Comparison of ENCODE assay signal across 10 cellular contexts in genomic region chr13:97142452-97142851, GRCh38.
DNase-seq lines count a peak whose midpoint lies in the region; ATAC-seq and TF ChIP-seq lines count a peak whose summit lies in the region.
"Had no signal": no experiment of that assay in that cellular context is flagged by ENCODE, and none has a peak within 500 bp of the region (broad histone marks: within the 10 kb centered on the region; RNA-seq: fewer than 3 reads in every experiment).

No MANE protein-coding gene starts in this region.

- peak overlapping the region; percentile 41 for H3K4me3 ChIP-seq in ACC112 (ENCODE audit: low read depth, low read length)
- H3K4me3 ChIP-seq in cardiac fibroblast (replicated peaks in 1 of 2; ENCODE audit: low read depth in 2 of 2, low read length in 2 of 2), result peak overlapping the region; percentile 2 to 51
- H3K4me3 ChIP-seq in mesendoderm (ENCODE audit: low read length), result no peak overlapping the region

- H3K79me2 ChIP-seq in ACC112 (ENCODE audit: control insufficient read depth, insufficient read depth, low read length, unreplicated experiment), result no peaks in the 10 kb centered on the region
- H3K79me2 ChIP-seq in mesendoderm (ENCODE audit: control insufficient read depth, insufficient read depth, low read length), result no peaks in the 10 kb centered on the region

- H3K23ac ChIP-seq in mesendoderm (ENCODE audit: low read length), result no peak overlapping the region

- no peak overlapping the region for H2BK5ac ChIP-seq in mesendoderm (ENCODE audit: low read length)

- DNase-seq in cardiac fibroblast (ENCODE audit: low read depth in 2 of 2), result peak; percentile 31 to 49
- peak; percentile 77 for DNase-seq in mesendoderm
- DNase-seq in hippocampal formation (lab: John Stamatoyannopoulos, UW), result no peak
- DNase-seq in RWPE1 (ENCODE audit: low spot score), result no peak
- no peak for DNase-seq in NCI-H2171 (lab: John Stamatoyannopoulos, UW)
- DNase-seq: MV-4-11; stimulated activated CD4-positive, alpha-beta T cell treated with anti-CD3 and anti-CD28 coated beads, Interleukin-12 subunit alpha, Interleukin-12 subunit beta, amount 100 ng/mL, for 4 hours had no signal

- no peak overlapping the region for H2BK120ac ChIP-seq in mesendoderm (ENCODE audit: low read depth, low read length)

- WGBS in mesendoderm (ENCODE audit: extremely low coverage, insufficient coverage, low lambda C conversion rate), result no CpG with 5 or more reads among the region's 8 CpGs

- H2AK5ac ChIP-seq in mesendoderm (ENCODE audit: low read length), result no peak overlapping the region

- H4K8ac ChIP-seq in mesendoderm (ENCODE audit: low read depth, low read length), result no peak overlapping the region

- no peak overlapping the region for H2AFZ ChIP-seq in ACC112 (ENCODE audit: low read length, unreplicated experiment)

- H2BK15ac ChIP-seq in mesendoderm (replicated peaks; ENCODE audit: low read depth), result peak overlapping the region; percentile 1

- peaks cover 4% of the 10 kb centered on the region; the same call in 1 of the 2 replicates for H3K27me3 ChIP-seq in ACC112 (ENCODE audit: insufficient read depth, low read length)
- H3K27me3 ChIP-seq in mesendoderm (ENCODE audit: insufficient read depth, low read length, poor library complexity), result no peaks in the 10 kb centered on the region

- no peak overlapping the region for H3K27ac ChIP-seq in ACC112 (ENCODE audit: low read depth, low read length)
- H3K27ac ChIP-seq in mesendoderm (ENCODE audit: low read depth, low read length), result no peak overlapping the region
- no peak overlapping the region for H3K27ac ChIP-seq in RWPE1

- H3K4me1 ChIP-seq in ACC112 (ENCODE audit: control insufficient read depth, insufficient read depth, low read length, unreplicated experiment) (peaks cover 21% of the 10 kb centered on the region), mesendoderm (ENCODE audit: control insufficient read depth, low read depth, low read length) (peaks cover 2% of the 10 kb centered on the region)

- CTCF ChIA-PET in RWPE1 (lab: Yijun Ruan, JAX), result interaction anchor here (1.3 kb wide), 1 partner anchor 33 kb away, joined by 4 read pairs; no protein-coding TSS in a partner anchor

- peak overlapping the region; percentile 11 for H3K18ac ChIP-seq in mesendoderm (ENCODE audit: low read length)

- no peak overlapping the region for H3K56ac ChIP-seq in mesendoderm (ENCODE audit: low read length)

- H3K4ac ChIP-seq in mesendoderm (ENCODE audit: low read depth, low read length), result no peak overlapping the region

- no peaks in the 10 kb centered on the region for H3K79me1 ChIP-seq in mesendoderm (ENCODE audit: low read length)

- POLR2A ChIA-PET in RWPE1 (lab: Yijun Ruan, JAX; ENCODE audit: low non-redundant PET), result no interaction called here

- ATAC-seq in HG03432 (IDR thresholded peaks at IDR 0.05; ENCODE audit: unreplicated experiment) (peak; percentile 46), HG02798 (IDR thresholded peaks at IDR 0.05; ENCODE audit: poor library complexity, unreplicated experiment) (no peak)

- no peak overlapping the region for H3K4me2 ChIP-seq in mesendoderm (ENCODE audit: low read length)

- H4K5ac ChIP-seq in mesendoderm (ENCODE audit: low read length), result no peak overlapping the region

- TF ChIP-seq CTCF in cardiac fibroblast (IDR thresholded peaks at IDR 0.05; ENCODE audit: low read depth, low read length) (no peak), RWPE1 (conservative IDR thresholded peaks at IDR 0.05; ENCODE audit: low read depth) (no peak)

- H3K9ac ChIP-seq in mesendoderm (ENCODE audit: low read length), result no peak overlapping the region

- H3K36me3 ChIP-seq in ACC112 (ENCODE audit: insufficient read depth, low read length) (no peaks in the 10 kb centered on the region), mesendoderm (ENCODE audit: control insufficient read depth, insufficient read depth, low read length) (no peaks in the 10 kb centered on the region)

Comparison
In these comparisons a context has a peak if more than half of its experiments do, and no peak if none do; other contexts are left out.
1. DNase-seq: peak in cardiac fibroblast (2 of 2) and mesendoderm (single experiment); none in hippocampal formation (0 of 2), RWPE1 (single experiment) and NCI-H2171 (single experiment).